ENCODE assay signal across 16 cellular contexts in the genomic region with DNA sequence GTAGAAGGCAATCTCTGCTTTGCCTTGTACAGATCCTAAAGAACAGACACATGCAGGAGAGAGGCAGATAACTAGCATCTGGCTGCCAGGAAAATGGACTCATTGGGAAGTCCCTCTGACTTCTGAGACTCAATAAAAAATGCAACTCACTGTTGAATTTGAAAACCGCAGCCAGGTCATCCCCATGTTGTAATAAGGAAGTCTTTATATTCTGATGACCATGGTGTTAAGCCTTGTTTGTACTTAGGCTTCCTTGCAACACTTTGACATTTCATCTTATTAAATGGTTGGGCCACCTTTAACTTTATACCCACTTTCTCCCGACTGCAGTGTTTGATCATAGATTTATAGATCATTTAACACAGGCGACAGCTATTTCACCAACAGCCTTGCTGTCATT.
A peak's percentile ranks its signal among the peaks of the same experiment; 100 is the strongest.
DNase-seq lines count a peak whose midpoint lies in the region; ATAC-seq and TF ChIP-seq lines count a peak whose summit lies in the region.
"Had no signal": no experiment of that assay in that cellular context is flagged by ENCODE, and none has a peak within 500 bp of the region (broad histone marks: within the 10 kb centered on the region; RNA-seq: fewer than 3 reads in every experiment).

No MANE protein-coding gene starts in this region.

- intact Hi-C loops in stomach (cut with DNase I; ENCODE audit: low total_unique reads): no loop called here

- H3K27me3 ChIP-seq in stomach: no peaks in the 10 kb centered on the region
- H3K27me3 ChIP-seq: adrenal gland, gastrocnemius medialis had no signal

- no peak for TF ChIP-seq EP300 in stomach (IDR thresholded peaks at IDR 0.05)

- no peaks in the 10 kb centered on the region for H3K4me1 ChIP-seq in stomach
- H3K4me1 ChIP-seq: adrenal gland, gastrocnemius medialis had no signal

- peak; percentile 41 for ATAC-seq in HG03432 (IDR thresholded peaks at IDR 0.05; ENCODE audit: unreplicated experiment)
- no peak for ATAC-seq in HG03520 (IDR thresholded peaks at IDR 0.05; ENCODE audit: unreplicated experiment)
- ATAC-seq: activated T-cell treated with anti-CD3 and anti-CD28 coated beads, Interleukin-2, amount 50 U/mL, for 4 hours; gastrocnemius medialis had no signal

- H3K27ac ChIP-seq in stomach: no peak overlapping the region
- H3K27ac ChIP-seq: adrenal gland, gastrocnemius medialis had no signal

- no peaks in the 10 kb centered on the region for H3K36me3 ChIP-seq in stomach
- H3K36me3 ChIP-seq: adrenal gland, gastrocnemius medialis had no signal

- DNase-seq in AG08395 (ENCODE audit: low spot score) (peak; percentile 37), RPMI7951 (ENCODE audit: low read depth) (peak; percentile 81), fibroblast of the aortic adventitia (ENCODE audit: low read depth) (peak; percentile 69), stomach (no peak)
- DNase-seq in stimulated activated CD4-positive, alpha-beta T cell treated with anti-CD3 and anti-CD28 coated beads, Interleukin-4, amount 100 ng/mL, for 1 hour: no peak
- DNase-seq in activated CD4-positive, alpha-beta T cell treated with anti-CD3 and anti-CD28 coated beads, Interleukin-2, amount 50 U/mL, for 1 hour: no peak
- DNase-seq: activated T-cell treated with anti-CD3 and anti-CD28 coated beads, Interleukin-2, amount 50 U/mL, for 4 hours; adrenal gland; DMS79; gastrocnemius medialis; GOT3; immature natural killer cell; NCI-H2171 treated with DMSO at 0.1 percent for 48 hours; T-helper 1 cell had no signal

- 73 to 81% (median 79%) methylated on average over 3 of the region's 3 CpGs for WGBS in stomach, 5 donors

- no peak for TF ChIP-seq POLR2A in stomach (IDR thresholded peaks at IDR 0.05)

- no peak overlapping the region for H3K4me3 ChIP-seq in fibroblast of the aortic adventitia (ENCODE audit: low read depth, low read length)
- no peak overlapping the region for H3K4me3 ChIP-seq in stomach
- H3K4me3 ChIP-seq: adrenal gland, gastrocnemius medialis had no signal

- no peaks in the 10 kb centered on the region for H3K9me3 ChIP-seq in stomach
- H3K9me3 ChIP-seq: adrenal gland, gastrocnemius medialis had no signal

- TF ChIP-seq CTCF in fibroblast of the aortic adventitia (IDR thresholded peaks at IDR 0.05; ENCODE audit: insufficient read depth, low read length) (no peak), stomach (IDR thresholded peaks at IDR 0.05) (no peak)

Comparison
In these comparisons a context has a peak if more than half of its experiments do, and no peak if none do; other contexts are left out.
1. DNase-seq: peak in AG08395 (single experiment), RPMI7951 (single experiment) and fibroblast of the aortic adventitia (single experiment); none in stimulated activated CD4-positive, alpha-beta T cell treated with anti-CD3 and anti-CD28 coated beads, Interleukin-4, amount 100 ng/mL, for 1 hour (single experiment), stomach (single experiment) and activated CD4-positive, alpha-beta T cell treated with anti-CD3 and anti-CD28 coated beads, Interleukin-2, amount 50 U/mL, for 1 hour (single experiment).